ENCODE assay signal across 18 cellular contexts in the genomic region with DNA sequence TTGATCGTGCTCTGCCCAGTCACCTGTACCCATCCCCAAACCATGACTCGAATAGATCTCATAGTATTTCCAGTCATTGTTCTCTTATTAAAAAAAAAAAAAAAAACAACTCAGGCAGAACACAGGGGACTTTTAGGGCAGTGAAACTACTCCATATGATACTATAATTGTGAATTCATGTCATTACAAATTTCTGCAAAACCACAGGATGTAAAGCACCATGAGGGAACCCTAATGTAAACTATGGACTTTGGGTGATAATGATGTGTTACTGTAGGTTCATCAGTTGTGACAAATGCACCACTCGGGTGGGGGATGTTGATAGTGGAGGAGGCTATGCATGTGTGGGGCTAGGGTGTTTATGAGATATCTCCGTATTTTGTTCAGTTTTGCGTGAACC.
A peak's percentile ranks its signal among the peaks of the same experiment; 100 is the strongest.
DNase-seq lines count a peak whose midpoint lies in the region; TF ChIP-seq lines count a peak whose summit lies in the region.
"Had no signal": no experiment of that assay in that cellular context is flagged by ENCODE, and none has a peak within 500 bp of the region (broad histone marks: within the 10 kb centered on the region; RNA-seq: fewer than 3 reads in every experiment).

No MANE protein-coding gene starts in this region.

- H3K4me3 ChIP-seq in iPS-20b (ENCODE audit: low read length), result peak overlapping the region; percentile 12; the same call in 1 of the 2 replicates
- H3K4me3 ChIP-seq: BLaER1 had no signal

- H3K27me3 Mint-ChIP-seq in H9 (ENCODE audit: low read depth), result no peaks in the 10 kb centered on the region
- H3K27me3 Mint-ChIP-seq in activated CD4-positive, alpha-beta T cell treated with anti-CD3 and anti-CD28 coated beads, Interleukin-2, amount 10 ng/mL, durations not matched to agents 24 days and 14 days, result peaks cover 9% of the 10 kb centered on the region

- H3K9me3 Mint-ChIP-seq in H9, result peaks cover 10 to 13% of the 10 kb centered on the region in 2 experiments
- H3K9me3 Mint-ChIP-seq in activated CD4-positive, alpha-beta T cell treated with anti-CD3 and anti-CD28 coated beads, Interleukin-2, amount 10 ng/mL, durations not matched to agents 24 days and 14 days, result peaks cover 6% of the 10 kb centered on the region

- no peak overlapping the region for H2BK20ac ChIP-seq in H9 (ENCODE audit: low read depth, low read length, poor library complexity, severe bottlenecking)

- no peak overlapping the region for H2BK120ac ChIP-seq in H9 (ENCODE audit: low read depth, low read length, poor library complexity, severe bottlenecking)

- POLR2A ChIA-PET in GM10248 (lab: Yijun Ruan, JAX), result no interaction called here

- H3K79me2 ChIP-seq in H9 (ENCODE audit: insufficient read depth, low read length), result no peaks in the 10 kb centered on the region

- DNase-seq in H9 (no peak), NCI-H69 (lab: John Stamatoyannopoulos, UW) (peak; percentile 24), NCI-H2107 treated with DMSO at 0.1 percent for 48 hours (lab: John Stamatoyannopoulos, UW; ENCODE audit: unreplicated experiment) (no peak), GM10248 (ENCODE audit: extremely low spot score) (no peak), HT-29 (ENCODE audit: low spot score) (no peak)
- DNase-seq in activated CD4-positive, alpha-beta T cell treated with anti-CD3 and anti-CD28 coated beads, Interleukin-2, amount 10 ng/mL, durations not matched to agents 24 days and 14 days, result no peak
- DNase-seq: 8988T; CD4-positive, alpha-beta memory T cell; DMS153; DMS79; GDM1; GOT3; H7; KBM-7 had no signal

- H3K79me1 ChIP-seq in H9 (ENCODE audit: insufficient read depth, low read depth, low read length, poor library complexity, severe bottlenecking), result no peaks in the 10 kb centered on the region

- peaks cover 42% of the 10 kb centered on the region in 2 experiments for H3K4me1 Mint-ChIP-seq in H9
- H3K4me1 Mint-ChIP-seq in activated CD4-positive, alpha-beta T cell treated with anti-CD3 and anti-CD28 coated beads, Interleukin-2, amount 10 ng/mL, durations not matched to agents 24 days and 14 days, result no peaks in the 10 kb centered on the region
- H3K4me1 Mint-ChIP-seq: CD14-positive monocyte; CD4-positive, alpha-beta memory T cell had no signal

- H3K4me2 ChIP-seq in H9 (ENCODE audit: insufficient read depth, insufficient read length, low read length), result no peak overlapping the region
- H3K4me2 ChIP-seq: BLaER1 had no signal

- H3K36me3 Mint-ChIP-seq in H9 (ENCODE audit: insufficient read depth in 1 of 3, low read depth in 3 of 3), result peaks cover 5 to 15% (median 11%) of the 10 kb centered on the region in 3 experiments; a peak in 6 of 7 replicates
- no peaks in the 10 kb centered on the region for H3K36me3 Mint-ChIP-seq in activated CD4-positive, alpha-beta T cell treated with anti-CD3 and anti-CD28 coated beads, Interleukin-2, amount 10 ng/mL, durations not matched to agents 24 days and 14 days (ENCODE audit: low read depth)
- H3K36me3 Mint-ChIP-seq: CD14-positive monocyte; CD4-positive, alpha-beta memory T cell; IgD-negative memory B cell had no signal

- H3K23ac ChIP-seq in H9 (ENCODE audit: insufficient read length, low read depth, low read length), result no peak overlapping the region

- CTCF ChIA-PET in GM10248 (lab: Yijun Ruan, JAX), result interaction anchor here (1.4 to 1.7 kb wide), 3 partner anchors 10 to 16 kb away, joined by 3 to 4 read pairs (median 3); no protein-coding TSS in a partner anchor

- peak overlapping the region in 2 of 3 experiments; percentile 12 to 70; a peak in 4 of 7 replicates for H3K27ac Mint-ChIP-seq in H9
- no peak overlapping the region for H3K27ac Mint-ChIP-seq in activated CD4-positive, alpha-beta T cell treated with anti-CD3 and anti-CD28 coated beads, Interleukin-2, amount 10 ng/mL, durations not matched to agents 24 days and 14 days
- H3K27ac Mint-ChIP-seq: CD14-positive monocyte; CD4-positive, alpha-beta memory T cell; IgD-negative memory B cell had no signal

- no peak overlapping the region for H4K5ac ChIP-seq in H9 (ENCODE audit: insufficient read length, low read depth, low read length)

- WGBS in H9 (ENCODE audit: extremely low coverage, insufficient read length, low lambda C conversion rate), result no CpG with 5 or more reads among the region's 5 CpGs

- no peak overlapping the region for H2AK5ac ChIP-seq in H9 (ENCODE audit: insufficient read length, low read length)

- no peak overlapping the region for H3K56ac ChIP-seq in H9 (ENCODE audit: insufficient read length, low read depth, low read length)

- no peak overlapping the region for H4K91ac ChIP-seq in H9 (ENCODE audit: insufficient read length, low read depth, low read length)

- H3K27ac ChIP-seq in H9 (ENCODE audit: insufficient read length, low read depth, low read length) (no peak overlapping the region), iPS-20b (ENCODE audit: low read length) (no peak overlapping the region)
- H3K27ac ChIP-seq: BLaER1 had no signal

- H4K8ac ChIP-seq in H9 (replicated peaks; ENCODE audit: insufficient read length, low read depth, low read length), result no peak overlapping the region

- H3K23me2 ChIP-seq in H9 (ENCODE audit: insufficient read length, low read depth, low read length, poor library complexity, severe bottlenecking), result no peaks in the 10 kb centered on the region

- H2BK5ac ChIP-seq in H9 (ENCODE audit: insufficient read length, low read length), result no peak overlapping the region

- TF ChIP-seq CTCF in H9 (conservative IDR thresholded peaks at IDR 0.05), result no peak
- TF ChIP-seq CTCF in GM10248 (IDR thresholded peaks at IDR 0.05; ENCODE audit: control extremely low read depth, extremely low read depth, low read depth, missing control alignments), result no peak

- no peaks in the 10 kb centered on the region for H3K9me3 ChIP-seq in H9 (ENCODE audit: control insufficient read depth, low read depth, low read length)
- H3K9me3 ChIP-seq in iPS-20b (ENCODE audit: insufficient read depth, low read depth, low read length), result peaks cover 6% of the 10 kb centered on the region; the same call in 1 of the 2 replicates
- H3K9me3 ChIP-seq: BLaER1 had no signal

- no peak overlapping the region for H3K14ac ChIP-seq in H9 (ENCODE audit: insufficient read depth, low read length)

- H3K9ac ChIP-seq in H9 (ENCODE audit: extremely low read depth, insufficient read length, low read length) (no peak overlapping the region), iPS-20b (ENCODE audit: low read depth, low read length) (peak overlapping the region; percentile 4; the same call in 1 of the 2 replicates)
- H3K9ac ChIP-seq: BLaER1 had no signal

- H3T11ph ChIP-seq in H9 (ENCODE audit: low read length), result no peak overlapping the region

- H3K36me3 ChIP-seq in iPS-20b (ENCODE audit: insufficient read depth, low read depth, low read length), result no peaks in the 10 kb centered on the region
- H3K36me3 ChIP-seq: BLaER1 had no signal

- no peak overlapping the region for H2BK12ac ChIP-seq in H9 (ENCODE audit: insufficient read length, low read depth, low read length)

- intact Hi-C loops in activated CD4-positive, alpha-beta T cell treated with anti-CD3 and anti-CD28 coated beads, Interleukin-2, amount 10 ng/mL, durations not matched to agents 24 days and 14 days (cut with micrococcal nuclease), result no loop called here

- no peak overlapping the region for H3K18ac ChIP-seq in H9 (ENCODE audit: insufficient read length, low read depth, low read length)

- no peak overlapping the region for H2BK15ac ChIP-seq in H9 (ENCODE audit: low read depth, low read length)

- no peaks in the 10 kb centered on the region for H4K20me1 ChIP-seq in H9 (ENCODE audit: control insufficient read depth, insufficient read depth, insufficient read length)
- H4K20me1 ChIP-seq: BLaER1 had no signal

- no peak overlapping the region for H2AFZ ChIP-seq in H9 (ENCODE audit: low read length)

- no peak overlapping the region for H3K4me3 Mint-ChIP-seq in H9
- H3K4me3 Mint-ChIP-seq in activated CD4-positive, alpha-beta T cell treated with anti-CD3 and anti-CD28 coated beads, Interleukin-2, amount 10 ng/mL, durations not matched to agents 24 days and 14 days, result no peak overlapping the region
- H3K4me3 Mint-ChIP-seq: CD14-positive monocyte; CD4-positive, alpha-beta memory T cell; IgD-negative memory B cell had no signal

- H3K4ac ChIP-seq in H9 (ENCODE audit: low read depth, low read length), result no peak overlapping the region

- H3K4me1 ChIP-seq in H9 (ENCODE audit: insufficient read depth, low read length), result peaks cover 7% of the 10 kb centered on the region; the same call in 1 of the 2 replicates
- H3K4me1 ChIP-seq in iPS-20b (ENCODE audit: insufficient read depth, low read length), result peaks cover 41% of the 10 kb centered on the region; the same call in 1 of the 2 replicates
- H3K4me1 ChIP-seq: BLaER1 had no signal

- H3K27me3 ChIP-seq in H9 (ENCODE audit: insufficient read depth, low read length), result no peaks in the 10 kb centered on the region
- no peaks in the 10 kb centered on the region for H3K27me3 ChIP-seq in iPS-20b (ENCODE audit: insufficient read depth, low read length)
- H3K27me3 ChIP-seq: BLaER1 had no signal
